ENCODE assay signal across 18 cellular contexts in genomic region chr7:49530481-49530880, GRCh38.
DNase-seq lines count a peak whose midpoint lies in the region; ATAC-seq and TF ChIP-seq lines count a peak whose summit lies in the region.
"Had no signal": no experiment of that assay in that cellular context is flagged by ENCODE, and none has a peak within 500 bp of the region (broad histone marks: within the 10 kb centered on the region; RNA-seq: fewer than 3 reads in every experiment).

No MANE protein-coding gene starts in this region.

- H3K4me3 ChIP-seq in epithelial cell of proximal tubule (ENCODE audit: low read depth, low read length) = no peak overlapping the region
- H3K4me3 ChIP-seq: A549, BLaER1, GM12878 had no signal

- in situ Hi-C loops in ACHN (cut with HindIII; ENCODE audit: low pct_ligation_motif_present, low pct_unique_long_range_greater_than_20kb, low sequenced_read_pairs) = no loop called here

- DNase-seq in ACHN (peak; percentile 8), epithelial cell of proximal tubule (ENCODE audit: low read depth) (peak; percentile 62), kidney tubule cell (ENCODE audit: low spot score) (peak; percentile 58), renal cortical epithelial cell (ENCODE audit: low read depth) (peak; percentile 67), GDM1 (lab: John Stamatoyannopoulos, UW) (no peak), SW 1271 (lab: John Stamatoyannopoulos, UW) (no peak)
- DNase-seq: BE2C; C1 segment of cervical spinal cord; Calu3; CD4-positive, alpha-beta memory T cell; CD4-positive, CD25-positive, alpha-beta regulatory T cell; CD8-positive, alpha-beta memory T cell; COR-L47; DMS79 treated with DMSO at 0.1 percent for 48 hours had no signal

- no peak for ATAC-seq in HG03342 (IDR thresholded peaks at IDR 0.05; ENCODE audit: unreplicated experiment)
- ATAC-seq: A549, GM12878 had no signal

- no peak for TF ChIP-seq CTCF in epithelial cell of proximal tubule (conservative IDR thresholded peaks at IDR 0.05; ENCODE audit: low read depth, low read length)

Comparison
In these comparisons a context has a peak if more than half of its experiments do, and no peak if none do; other contexts are left out.
1. DNase-seq: peak in ACHN (single experiment), epithelial cell of proximal tubule (single experiment), kidney tubule cell (single experiment) and renal cortical epithelial cell (single experiment); none in GDM1 (single experiment) and SW 1271 (0 of 2).